Comparison of ENCODE assay signal across 21 cellular contexts in genomic region chr6:106113256-106113954, GRCh38. TPM values are rescaled to one million over a fixed set of nuclear protein-coding genes. Genes with fewer than 3 reads are reported as not detected.
DNase-seq lines count a peak whose midpoint lies in the region; ATAC-seq and TF ChIP-seq lines count a peak whose summit lies in the region.
"Had no signal": no experiment of that assay in that cellular context is flagged by ENCODE, and none has a peak within 500 bp of the region (broad histone marks: within the 10 kb centered on the region; RNA-seq: fewer than 3 reads in every experiment).

No MANE protein-coding gene starts in this region.

- no peak overlapping the region for H3K4me3 ChIP-seq in SK-N-SH (ENCODE audit: low read depth in 2 of 2, low read length in 1 of 2)
- H3K4me3 ChIP-seq in GM23338 = no peak overlapping the region
- H3K4me3 ChIP-seq in mesodermal cell (ENCODE audit: extremely low read depth, insufficient read depth, low read length, poor library complexity, severe bottlenecking) = no peak overlapping the region
- H3K4me3 ChIP-seq: SK-N-MC, skin epidermis, tibial nerve had no signal

- H3K9me2 ChIP-seq in SK-N-SH (no peaks in the 10 kb centered on the region), GM23338 (ENCODE audit: insufficient read depth) (peaks cover 7% of the 10 kb centered on the region; the same call in 1 of the 2 replicates)

- H3K4me1 Mint-ChIP-seq in GM23338 = no peaks in the 10 kb centered on the region
- peaks cover 53% of the 10 kb centered on the region for H3K4me1 Mint-ChIP-seq in activated T-helper 17 cell treated with anti-CD3 and anti-CD28 coated beads, Interleukin-2, amount 50 U/mL, for 72 hours

- ATAC-seq in SK-N-SH treated with all-trans-retinoic acid at 6 μM for 48 hours = no peak
- no peak for ATAC-seq in GM23338
- ATAC-seq in activated T-helper 17 cell treated with anti-CD3 and anti-CD28 coated beads, Interleukin-2, amount 50 U/mL, for 72 hours (replicated peaks) = peak; percentile 17
- ATAC-seq: esophagus mucosa had no signal

- H2AFZ ChIP-seq in SK-N-SH (ENCODE audit: low read depth) (peak overlapping the region; percentile 27; the same call in 1 of the 2 replicates), GM23338 (0 out of 2 replicates have a peak overlapping the region, but pooled peaks have one; percentile 5)
- H2AFZ ChIP-seq: parathyroid adenoma had no signal

- H3K4me3 Mint-ChIP-seq in GM23338 = no peak overlapping the region
- H3K4me3 Mint-ChIP-seq in activated T-helper 17 cell treated with anti-CD3 and anti-CD28 coated beads, Interleukin-2, amount 50 U/mL, for 72 hours = peak overlapping the region; percentile 53
- H3K4me3 Mint-ChIP-seq: dendritic cell treated with granulocyte-macrophage colony-stimulating factor and Interleukin-4, amounts not matched to agents 40 ng/mL and 50 ng/mL, for 4 days had no signal

- H3K9me3 ChIP-seq in SK-N-SH (no peaks in the 10 kb centered on the region), mesodermal cell (ENCODE audit: control insufficient read depth, low read length) (no peaks in the 10 kb centered on the region)
- H3K9me3 ChIP-seq: tibial nerve had no signal

- TF ChIP-seq RAD21 in SK-N-SH (IDR thresholded peaks at IDR 0.05; ENCODE audit: low read length) = no peak

- POLR2A ChIA-PET in SK-N-SH (lab: Yijun Ruan, JAX) = no interaction called here

- H4K20me1 ChIP-seq in SK-N-SH (ENCODE audit: insufficient read depth) (no peaks in the 10 kb centered on the region), GM23338 (replicated peaks; ENCODE audit: insufficient read depth) (no peaks in the 10 kb centered on the region)

- no peaks in the 10 kb centered on the region for H3K9me3 Mint-ChIP-seq in GM23338
- no peaks in the 10 kb centered on the region for H3K9me3 Mint-ChIP-seq in activated T-helper 17 cell treated with anti-CD3 and anti-CD28 coated beads, Interleukin-2, amount 50 U/mL, for 72 hours
- H3K9me3 Mint-ChIP-seq: dendritic cell treated with granulocyte-macrophage colony-stimulating factor and Interleukin-4, amounts not matched to agents 40 ng/mL and 50 ng/mL, for 4 days had no signal

- DNase-seq in SK-N-SH = no peak
- DNase-seq in GM23338 (ENCODE audit: low spot score) = no peak
- no peak for DNase-seq in NCI-H146 treated with DMSO at 0.1 percent for 48 hours (lab: John Stamatoyannopoulos, UW; ENCODE audit: unreplicated experiment)
- no peak for DNase-seq in stimulated activated CD4-positive, alpha-beta T cell treated with anti-CD3 and anti-CD28 coated beads, Interleukin-4, amount 100 ng/mL, for 4 hours
- DNase-seq in midbrain (lab: John Stamatoyannopoulos, UW) = no peak
- DNase-seq: activated naive CD4-positive, alpha-beta T cell; DMS79 treated with DMSO at 0.1 percent for 48 hours; H7; Karpas-422; NCI-H1105 treated with DMSO at 0.1 percent for 48 hours; NCI-H2171 treated with DMSO at 0.1 percent for 48 hours had no signal

- H3K36me3 Mint-ChIP-seq in GM23338 (ENCODE audit: low read depth) = no peaks in the 10 kb centered on the region
- peaks cover 32% of the 10 kb centered on the region for H3K36me3 Mint-ChIP-seq in activated T-helper 17 cell treated with anti-CD3 and anti-CD28 coated beads, Interleukin-2, amount 50 U/mL, for 72 hours (ENCODE audit: low read depth)

- H3K27ac ChIP-seq in SK-N-SH (ENCODE audit: low read depth in 2 of 2, low read length in 1 of 2) (no peak overlapping the region; a peak in 1 of 4 replicates), GM23338 (ENCODE audit: low read depth) (no peak overlapping the region), mesodermal cell (ENCODE audit: low read depth, low read length, severe bottlenecking) (peak overlapping the region; percentile 19)
- H3K27ac ChIP-seq: 22Rv1, parathyroid adenoma, SK-N-MC, tibial nerve had no signal

- 93% methylated on average over 10 of the region's 10 CpGs for WGBS in SK-N-SH (ENCODE audit: low lambda C conversion rate)
- 89 to 97% methylated on average over 8 to 10 of the region's 10 CpGs for WGBS in mesodermal cell (ENCODE audit: insufficient coverage in 2 of 2), 2 experiments

- no peaks in the 10 kb centered on the region for H3K27me3 Mint-ChIP-seq in GM23338 (ENCODE audit: insufficient read depth, low read depth, poor library complexity)
- H3K27me3 Mint-ChIP-seq in activated T-helper 17 cell treated with anti-CD3 and anti-CD28 coated beads, Interleukin-2, amount 50 U/mL, for 72 hours = no peaks in the 10 kb centered on the region

- H3K4me2 ChIP-seq in SK-N-SH (no peak overlapping the region), GM23338 (no peak overlapping the region)

- H3K27me3 ChIP-seq in SK-N-SH (ENCODE audit: insufficient read depth) (no peaks in the 10 kb centered on the region), GM23338 (ENCODE audit: insufficient read depth) (no peaks in the 10 kb centered on the region)
- H3K27me3 ChIP-seq: tibial nerve had no signal

- peaks cover 0 to 19% of the 10 kb centered on the region in 2 experiments; a peak in 2 of 4 replicates for H3K4me1 ChIP-seq in SK-N-SH (ENCODE audit: control insufficient read depth in 1 of 2, insufficient read depth in 2 of 2, low read depth in 1 of 2, low read length in 1 of 2)
- H3K4me1 ChIP-seq in GM23338 (ENCODE audit: insufficient read depth) = no peaks in the 10 kb centered on the region
- H3K4me1 ChIP-seq in mesodermal cell (ENCODE audit: control insufficient read depth, insufficient read depth, low read length, poor library complexity, severe bottlenecking) = no peaks in the 10 kb centered on the region
- H3K4me1 ChIP-seq: parathyroid adenoma had no signal

- no peak for TF ChIP-seq CTCF in SK-N-SH (IDR thresholded peaks at IDR 0.05)
- no peak for TF ChIP-seq CTCF in GM23338 (conservative IDR thresholded peaks at IDR 0.05; ENCODE audit: low read depth in 2 of 2)

- no peak overlapping the region for H3K9ac ChIP-seq in SK-N-SH
- H3K9ac ChIP-seq: parathyroid adenoma had no signal

- CTCF ChIA-PET in SK-N-SH (lab: Yijun Ruan, JAX) = no interaction called here

- H3K79me2 ChIP-seq in SK-N-SH (ENCODE audit: insufficient read depth) (no peaks in the 10 kb centered on the region), GM23338 (replicated peaks; ENCODE audit: insufficient read depth) (no peaks in the 10 kb centered on the region)
- H3K79me2 ChIP-seq: parathyroid adenoma had no signal

- H3F3A ChIP-seq in SK-N-SH (replicated peaks; ENCODE audit: insufficient read depth) = no peaks in the 10 kb centered on the region
- H3F3A ChIP-seq in GM23338 (replicated peaks; ENCODE audit: low read depth) = no peaks in the 10 kb centered on the region

- H3K27ac Mint-ChIP-seq in GM23338 = no peak overlapping the region
- peak overlapping the region; percentile 11 for H3K27ac Mint-ChIP-seq in activated T-helper 17 cell treated with anti-CD3 and anti-CD28 coated beads, Interleukin-2, amount 50 U/mL, for 72 hours

- no peak for TF ChIP-seq EP300 in SK-N-SH (IDR thresholded peaks at IDR 0.05; ENCODE audit: borderline replicate concordance in 1 of 2, low read depth in 1 of 2, low read length in 1 of 2)

- no peaks in the 10 kb centered on the region for H3K36me3 ChIP-seq in SK-N-SH (replicated peaks in 1 of 2; ENCODE audit: control insufficient read depth in 1 of 2, insufficient read depth in 2 of 2, low read length in 1 of 2)
- no peaks in the 10 kb centered on the region for H3K36me3 ChIP-seq in GM23338 (ENCODE audit: insufficient read depth)
- H3K36me3 ChIP-seq in mesodermal cell (ENCODE audit: control insufficient read depth, insufficient read depth, low read length) = peaks cover 7% of the 10 kb centered on the region
- H3K36me3 ChIP-seq: tibial nerve had no signal

TF ChIP-seq in SK-N-SH treated with all-trans-retinoic acid at 6 μM for 48 hours, 23 proteins besides CTCF, POLR2A, EP300 and RAD21 (continues in another document):
- TF ChIP-seq ARNTL (CRISPR knock-in tag; IDR thresholded peaks at IDR 0.05; ENCODE audit: borderline replicate concordance, low read depth) = no peak
- TF ChIP-seq SNAI2 (CRISPR knock-in tag; IDR thresholded peaks at IDR 0.05) = no peak
- no peak for TF ChIP-seq TOX (CRISPR knock-in tag; IDR thresholded peaks at IDR 0.05; ENCODE audit: borderline replicate concordance)
- no peak for TF ChIP-seq RARB (CRISPR knock-in tag; IDR thresholded peaks at IDR 0.05)

TF ChIP-seq in GM23338, 12 proteins besides CTCF, POLR2A, EP300 and RAD21:
- TF ChIP-seq EZH2phosphoT487 (IDR thresholded peaks at IDR 0.05; ENCODE audit: unreplicated experiment) (no peak), JUNB (IDR thresholded peaks at IDR 0.05; ENCODE audit: unreplicated experiment) (no peak), STAT1 (IDR thresholded peaks at IDR 0.05; ENCODE audit: unreplicated experiment) (no peak), ZNF114 (CRISPR knock-in tag; IDR thresholded peaks at IDR 0.05) (no peak), EZH2 (IDR thresholded peaks at IDR 0.05; ENCODE audit: low read depth, unreplicated experiment) (no peak), NANOG (IDR thresholded peaks at IDR 0.05; ENCODE audit: borderline replicate concordance) (no peak)

RNA-seq across cellular contexts. Expression of gene PRDM1, which starts 27.3 kb away (rescaled TPM):
- polyA plus RNA-seq in SK-N-SH (2012; rRNA removed) (2.3 and 4.0 TPM in 2 replicates), GM23338 (2016; fragmentation: Nextera tagmentation; extraction: Ambion mirVana) (0.65 and 0.90 TPM in 2 replicates)
- 2.6 and 3.0 TPM in 2 replicates for polyA plus RNA-seq in SK-N-SH (2012; cell fraction: cytosol; rRNA removed)
- 6.7 and 8.0 TPM in 2 replicates for polyA plus RNA-seq in SK-N-SH (2012; cell fraction: nucleus; rRNA removed)
- total RNA-seq in GM23338 (2014; rRNA removed; shearing (Covaris generic)) = 0.62 and 0.73 TPM in 2 replicates
- 100 to 1,000 TPM; 138 to 149 TPM for total RNA-seq in activated T-helper 17 cell treated with anti-CD3 and anti-CD28 coated beads, Interleukin-2, amount 50 U/mL, for 72 hours
- polyA plus RNA-seq in mesodermal cell (2013, experiment 1 of 2) = 12.6 TPM
- polyA plus RNA-seq in mesodermal cell (2013, experiment 2 of 2) = 9.9 TPM

Comparison
In these comparisons a context has a peak if more than half of its experiments do, and no peak if none do; other contexts are left out.
1. RNA of gene PRDM1, which starts 27.3 kb away (total RNA-seq): 138 to 149 TPM in activated T-helper 17 cell treated with anti-CD3 and anti-CD28 coated beads, Interleukin-2, amount 50 U/mL, for 72 hours; 0.62 to 0.73 TPM in GM23338; every median in the first group is over 10 times any median in the second.